ENCODE assay signal across 1 cellular context in the genomic region with DNA sequence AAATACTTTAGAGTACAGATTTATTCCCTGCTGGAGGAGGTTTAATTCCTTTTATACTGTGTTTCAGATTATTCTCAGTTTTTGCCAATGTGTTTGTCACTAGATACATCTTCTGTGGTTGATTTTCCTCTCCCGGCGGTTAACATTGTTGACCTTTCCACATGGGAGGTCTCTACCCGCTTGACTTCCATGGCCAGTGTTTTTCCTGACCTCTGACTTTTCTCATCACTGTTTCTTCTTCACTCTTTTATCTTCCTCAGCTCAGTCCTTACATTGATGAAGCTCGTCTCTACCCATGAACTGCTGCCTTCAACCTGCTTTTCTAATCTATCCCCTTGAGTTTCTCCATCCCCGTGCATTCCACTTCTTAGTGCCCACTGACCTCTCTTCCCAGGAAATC.
TF ChIP-seq lines count a peak whose summit lies in the region.

No MANE protein-coding gene starts in this region.

TF ChIP-seq in WTC11, 78 proteins besides CTCF, POLR2A, EP300 and RAD21 (continued from another document):
- TF ChIP-seq, protein P1, sequence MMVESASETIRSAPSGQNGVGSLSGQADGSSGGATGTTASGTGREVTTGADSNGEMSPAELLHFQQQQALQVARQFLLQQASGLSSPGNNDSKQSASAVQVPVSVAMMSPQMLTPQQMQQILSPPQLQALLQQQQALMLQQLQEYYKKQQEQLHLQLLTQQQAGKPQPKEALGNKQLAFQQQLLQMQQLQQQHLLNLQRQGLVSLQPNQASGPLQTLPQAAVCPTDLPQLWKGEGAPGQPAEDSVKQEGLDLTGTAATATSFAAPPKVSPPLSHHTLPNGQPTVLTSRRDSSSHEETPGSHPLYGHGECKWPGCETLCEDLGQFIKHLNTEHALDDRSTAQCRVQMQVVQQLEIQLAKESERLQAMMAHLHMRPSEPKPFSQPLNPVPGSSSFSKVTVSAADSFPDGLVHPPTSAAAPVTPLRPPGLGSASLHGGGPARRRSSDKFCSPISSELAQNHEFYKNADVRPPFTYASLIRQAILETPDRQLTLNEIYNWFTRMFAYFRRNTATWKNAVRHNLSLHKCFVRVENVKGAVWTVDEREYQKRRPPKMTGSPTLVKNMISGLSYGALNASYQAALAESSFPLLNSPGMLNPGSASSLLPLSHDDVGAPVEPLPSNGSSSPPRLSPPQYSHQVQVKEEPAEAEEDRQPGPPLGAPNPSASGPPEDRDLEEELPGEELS (CRISPR knock-in tag; IDR thresholded peaks at IDR 0.05), result no peak
- TF ChIP-seq, protein P2, sequence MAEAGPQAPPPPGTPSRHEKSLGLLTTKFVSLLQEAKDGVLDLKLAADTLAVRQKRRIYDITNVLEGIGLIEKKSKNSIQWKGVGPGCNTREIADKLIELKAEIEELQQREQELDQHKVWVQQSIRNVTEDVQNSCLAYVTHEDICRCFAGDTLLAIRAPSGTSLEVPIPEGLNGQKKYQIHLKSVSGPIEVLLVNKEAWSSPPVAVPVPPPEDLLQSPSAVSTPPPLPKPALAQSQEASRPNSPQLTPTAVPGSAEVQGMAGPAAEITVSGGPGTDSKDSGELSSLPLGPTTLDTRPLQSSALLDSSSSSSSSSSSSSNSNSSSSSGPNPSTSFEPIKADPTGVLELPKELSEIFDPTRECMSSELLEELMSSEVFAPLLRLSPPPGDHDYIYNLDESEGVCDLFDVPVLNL (CRISPR knock-in tag; IDR thresholded peaks at IDR 0.05; ENCODE audit: borderline replicate concordance, low read depth), result no peak
- TF ChIP-seq, protein P3, sequence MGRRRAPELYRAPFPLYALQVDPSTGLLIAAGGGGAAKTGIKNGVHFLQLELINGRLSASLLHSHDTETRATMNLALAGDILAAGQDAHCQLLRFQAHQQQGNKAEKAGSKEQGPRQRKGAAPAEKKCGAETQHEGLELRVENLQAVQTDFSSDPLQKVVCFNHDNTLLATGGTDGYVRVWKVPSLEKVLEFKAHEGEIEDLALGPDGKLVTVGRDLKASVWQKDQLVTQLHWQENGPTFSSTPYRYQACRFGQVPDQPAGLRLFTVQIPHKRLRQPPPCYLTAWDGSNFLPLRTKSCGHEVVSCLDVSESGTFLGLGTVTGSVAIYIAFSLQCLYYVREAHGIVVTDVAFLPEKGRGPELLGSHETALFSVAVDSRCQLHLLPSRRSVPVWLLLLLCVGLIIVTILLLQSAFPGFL (CRISPR knock-in tag; IDR thresholded peaks at IDR 0.05; ENCODE audit: borderline replicate concordance), result no peak
TF ChIP-seq in WTC11: peak in this region for 0.
